Comparison of ENCODE assay signal across 40 cellular contexts in the genomic region with DNA sequence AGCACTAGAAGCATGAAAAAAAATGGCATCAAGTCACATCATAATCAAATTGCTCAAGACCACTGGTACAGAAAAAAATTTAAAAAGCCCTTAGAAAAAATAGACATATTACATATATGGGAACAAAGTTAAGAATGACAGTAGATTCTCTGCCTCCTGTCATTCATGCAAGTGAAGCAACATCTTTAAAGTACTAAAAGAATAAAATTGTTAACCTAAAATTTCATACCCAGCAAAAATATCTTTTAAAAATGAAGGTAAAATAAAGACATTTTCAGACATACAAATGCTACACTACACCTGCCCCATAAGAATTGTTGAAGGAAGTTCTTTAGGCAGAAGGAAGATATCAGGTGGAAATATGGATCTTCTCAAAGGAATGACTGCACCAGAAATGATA. TPM values are rescaled to one million over a fixed set of nuclear protein-coding genes. Genes with fewer than 3 reads are reported as not detected.
"Had no signal": no experiment of that assay in that cellular context is flagged by ENCODE, and none has a peak within 500 bp of the region (broad histone marks: within the 10 kb centered on the region; RNA-seq: fewer than 3 reads in every experiment).

No MANE protein-coding gene starts in this region.

- H3K36me3 ChIP-seq: adrenal gland, ascending aorta, breast epithelium, cardiac muscle cell had no signal

- DNase-seq: activated effector memory CD4-positive, alpha-beta T cell treated with anti-CD3 and anti-CD28 coated beads, Interleukin-2, amount 50 U/mL, for 16 hours; activated effector memory CD4-positive, alpha-beta T cell treated with Interleukin-2 at 50 U/mL for 16 hours; activated gamma-delta T cell; activated gamma-delta T cell treated with Interleukin-2 at 50 U/mL for 16 hours; activated naive CD4-positive, alpha-beta T cell; activated naive CD4-positive, alpha-beta T cell treated with anti-CD3 and anti-CD28 coated beads for 36 hours; activated naive CD4-positive, alpha-beta T cell treated with anti-CD3 and anti-CD28 coated beads, Interleukin-2, amount 10 ng/mL, durations not matched to agents 7 days and 5 days; activated naive CD4-positive, alpha-beta T cell treated with anti-CD3 and anti-CD28 coated beads, Interleukin-2, amount 50 U/mL, for 16 hours; activated naive CD4-positive, alpha-beta T cell treated with Interleukin-2 at 50 U/mL for 16 hours; activated naive CD8-positive, alpha-beta T cell treated with anti-CD3 and anti-CD28 coated beads for 36 hours; activated naive CD8-positive, alpha-beta T cell treated with anti-CD3 and anti-CD28 coated beads, Interleukin-2, amount 10 ng/mL, durations not matched to agents 7 days and 5 days; activated naive CD8-positive, alpha-beta T cell treated with anti-CD3 and anti-CD28 coated beads, Interleukin-2, amount 50 U/mL, for 24 hours; activated T-cell treated with anti-CD3 and anti-CD28 coated beads, Interleukin-2, amount 50 U/mL, for 1 hour; activated T-cell treated with anti-CD3 and anti-CD28 coated beads, Interleukin-2, amount 50 U/mL, for 24 hours; activated T-cell treated with anti-CD3 and anti-CD28 coated beads, Interleukin-2, amount 50 U/mL, for 4 hours; activated T-cell treated with anti-CD3 and anti-CD28 coated beads, Interleukin-2, amount 50 U/mL, for 48 hours; activated T-cell treated with anti-CD3 and anti-CD28 coated beads, Interleukin-2, amount 50 U/mL, for 72 hours; adrenal gland; amniotic stem cell; amygdala; anterior cingulate cortex; aorta; body of pancreas; brain microvascular endothelial cell; caudate nucleus; central memory CD4-positive, alpha-beta T cell; cerebellar nuclear complex had no signal

- H3K4me1 ChIP-seq: adrenal gland, body of pancreas, breast epithelium had no signal

- ATAC-seq: activated naive CD4-positive, alpha-beta T cell treated with anti-CD3 and anti-CD28 coated beads, Interleukin-2, amount 50 U/mL, for 72 hours; activated naive CD8-positive, alpha-beta T cell treated with anti-CD3 and anti-CD28 coated beads, Interleukin-2, amount 50 U/mL, for 24 hours; activated T-cell treated with anti-CD3 and anti-CD28 coated beads, Interleukin-2, amount 50 U/mL, for 4 hours; activated T-cell treated with anti-CD3 and anti-CD28 coated beads, Interleukin-2, amount 50 U/mL, for 72 hours; activated T-helper 17 cell treated with anti-CD3 and anti-CD28 coated beads, Interleukin-2, amount 50 U/mL, for 72 hours; body of pancreas had no signal

- H3K27ac ChIP-seq: adrenal gland, ascending aorta, body of pancreas, brain microvascular endothelial cell, breast epithelium, cardiac muscle cell had no signal

- H3K27me3 Mint-ChIP-seq: activated naive CD4-positive, alpha-beta T cell treated with anti-CD3 and anti-CD28 coated beads, Interleukin-2, amount 10 ng/mL, durations not matched to agents 7 days and 5 days; brain had no signal

- H3K4me3 ChIP-seq: adrenal gland, ascending aorta, body of pancreas, breast epithelium, cardiac muscle cell had no signal

- H3K9me3 ChIP-seq: breast epithelium had no signal

- H3K27ac Mint-ChIP-seq: activated naive CD4-positive, alpha-beta T cell treated with anti-CD3 and anti-CD28 coated beads for 36 hours; activated naive CD4-positive, alpha-beta T cell treated with anti-CD3 and anti-CD28 coated beads, Interleukin-2, amount 10 ng/mL, durations not matched to agents 7 days and 5 days; activated naive CD4-positive, alpha-beta T cell treated with anti-CD3 and anti-CD28 coated beads, Interleukin-2, amount 50 U/mL, for 24 hours; activated naive CD4-positive, alpha-beta T cell treated with anti-CD3 and anti-CD28 coated beads, Interleukin-2, amount 50 U/mL, for 72 hours; activated naive CD8-positive, alpha-beta T cell; activated naive CD8-positive, alpha-beta T cell treated with anti-CD3 and anti-CD28 coated beads for 36 hours; activated naive CD8-positive, alpha-beta T cell treated with anti-CD3 and anti-CD28 coated beads, Interleukin-2, amount 10 ng/mL, durations not matched to agents 7 days and 5 days; activated naive CD8-positive, alpha-beta T cell treated with anti-CD3 and anti-CD28 coated beads, Interleukin-2, amount 50 U/mL, for 24 hours; activated T-cell treated with anti-CD3 and anti-CD28 coated beads, Interleukin-2, amount 50 U/mL, for 24 hours; activated T-cell treated with anti-CD3 and anti-CD28 coated beads, Interleukin-2, amount 50 U/mL, for 72 hours; activated T-helper 1 cell treated with anti-CD3 and anti-CD28 coated beads, Interleukin-12 subunit alpha, Interleukin-12 subunit beta, Interleukin-2, Interleukin-4 antibody, amounts not matched to agents 30 ng/mL and 10 ng/mL and 1 ng/mL, durations not matched to agents 14 hours and 24 hours and 36 hours; activated T-helper 17 cell treated with anti-CD3 and anti-CD28 coated beads, Interleukin-2, amount 50 U/mL, for 72 hours; activated T-helper 2 cell treated with anti-CD3 and anti-CD28 coated beads, Interferon-gamma antibody, Interleukin-2, Interleukin-4, amounts not matched to agents 10 μg/mL and 5 μg/mL and 100 μg/mL, durations not matched to agents 14 hours and 24 hours and 36 hours; brain had no signal

- H3K27me3 ChIP-seq: adrenal gland, ascending aorta, body of pancreas, brain microvascular endothelial cell, breast epithelium, cardiac muscle cell had no signal

- H3K4me3 Mint-ChIP-seq: activated naive CD4-positive, alpha-beta T cell treated with anti-CD3 and anti-CD28 coated beads for 36 hours; activated naive CD4-positive, alpha-beta T cell treated with anti-CD3 and anti-CD28 coated beads, Interleukin-2, amount 10 ng/mL, durations not matched to agents 7 days and 5 days; activated naive CD4-positive, alpha-beta T cell treated with anti-CD3 and anti-CD28 coated beads, Interleukin-2, amount 50 U/mL, for 24 hours; activated naive CD8-positive, alpha-beta T cell; activated naive CD8-positive, alpha-beta T cell treated with anti-CD3 and anti-CD28 coated beads for 36 hours; activated naive CD8-positive, alpha-beta T cell treated with anti-CD3 and anti-CD28 coated beads, Interleukin-2, amount 10 ng/mL, durations not matched to agents 7 days and 5 days; activated naive CD8-positive, alpha-beta T cell treated with anti-CD3 and anti-CD28 coated beads, Interleukin-2, amount 50 U/mL, for 24 hours; activated T-cell treated with anti-CD3 and anti-CD28 coated beads, Interleukin-2, amount 50 U/mL, for 24 hours; activated T-cell treated with anti-CD3 and anti-CD28 coated beads, Interleukin-2, amount 50 U/mL, for 4 hours; activated T-cell treated with anti-CD3 and anti-CD28 coated beads, Interleukin-2, amount 50 U/mL, for 72 hours; activated T-helper 1 cell treated with anti-CD3 and anti-CD28 coated beads, Interleukin-12 subunit alpha, Interleukin-12 subunit beta, Interleukin-2, Interleukin-4 antibody, amounts not matched to agents 30 ng/mL and 10 ng/mL and 1 ng/mL, durations not matched to agents 14 hours and 24 hours and 36 hours; activated T-helper 17 cell treated with anti-CD3 and anti-CD28 coated beads, Interleukin-2, amount 50 U/mL, for 72 hours; brain; central memory CD8-positive, alpha-beta T cell had no signal

- FAIRE-seq: astrocyte, bronchial epithelial cell had no signal

- H3K4me1 Mint-ChIP-seq: activated naive CD4-positive, alpha-beta T cell treated with anti-CD3 and anti-CD28 coated beads, Interleukin-2, amount 10 ng/mL, durations not matched to agents 7 days and 5 days; activated naive CD4-positive, alpha-beta T cell treated with anti-CD3 and anti-CD28 coated beads, Interleukin-2, amount 50 U/mL, for 24 hours; activated naive CD8-positive, alpha-beta T cell treated with anti-CD3 and anti-CD28 coated beads for 36 hours; activated naive CD8-positive, alpha-beta T cell treated with anti-CD3 and anti-CD28 coated beads, Interleukin-2, amount 10 ng/mL, durations not matched to agents 7 days and 5 days; activated naive CD8-positive, alpha-beta T cell treated with anti-CD3 and anti-CD28 coated beads, Interleukin-2, amount 50 U/mL, for 24 hours; activated T-helper 17 cell treated with anti-CD3 and anti-CD28 coated beads, Interleukin-2, amount 50 U/mL, for 72 hours; brain; central memory CD8-positive, alpha-beta T cell had no signal

- H3K36me3 Mint-ChIP-seq: activated naive CD4-positive, alpha-beta T cell treated with anti-CD3 and anti-CD28 coated beads, Interleukin-2, amount 10 ng/mL, durations not matched to agents 7 days and 5 days; activated naive CD8-positive, alpha-beta T cell treated with anti-CD3 and anti-CD28 coated beads for 36 hours; activated naive CD8-positive, alpha-beta T cell treated with anti-CD3 and anti-CD28 coated beads, Interleukin-2, amount 10 ng/mL, durations not matched to agents 7 days and 5 days had no signal

RNA-seq across cellular contexts. Expression of gene THSD4, which starts 55.9 kb away (rescaled TPM):
- total RNA-seq: activated naive CD4-positive, alpha-beta T cell treated with anti-CD3 and anti-CD28 coated beads for 36 hours; activated naive CD4-positive, alpha-beta T cell treated with anti-CD3 and anti-CD28 coated beads, Interleukin-2, amount 50 U/mL, for 72 hours; activated naive CD8-positive, alpha-beta T cell treated with anti-CD3 and anti-CD28 coated beads for 36 hours; activated naive CD8-positive, alpha-beta T cell treated with anti-CD3 and anti-CD28 coated beads, Interleukin-2, amount 10 ng/mL, durations not matched to agents 7 days and 5 days; activated T-cell treated with anti-CD3 and anti-CD28 coated beads, Interleukin-2, amount 50 U/mL, for 72 hours; activated T-helper 1 cell treated with anti-CD3 and anti-CD28 coated beads, Interleukin-12 subunit alpha, Interleukin-12 subunit beta, Interleukin-2, Interleukin-4 antibody, amounts not matched to agents 30 ng/mL and 10 ng/mL and 1 ng/mL, durations not matched to agents 14 hours and 24 hours and 36 hours; activated T-helper 2 cell treated with anti-CD3 and anti-CD28 coated beads, Interferon-gamma antibody, Interleukin-2, Interleukin-4, amounts not matched to agents 10 μg/mL and 5 μg/mL and 100 μg/mL, durations not matched to agents 14 hours and 24 hours and 36 hours had no signal
